In the genomic region with DNA sequence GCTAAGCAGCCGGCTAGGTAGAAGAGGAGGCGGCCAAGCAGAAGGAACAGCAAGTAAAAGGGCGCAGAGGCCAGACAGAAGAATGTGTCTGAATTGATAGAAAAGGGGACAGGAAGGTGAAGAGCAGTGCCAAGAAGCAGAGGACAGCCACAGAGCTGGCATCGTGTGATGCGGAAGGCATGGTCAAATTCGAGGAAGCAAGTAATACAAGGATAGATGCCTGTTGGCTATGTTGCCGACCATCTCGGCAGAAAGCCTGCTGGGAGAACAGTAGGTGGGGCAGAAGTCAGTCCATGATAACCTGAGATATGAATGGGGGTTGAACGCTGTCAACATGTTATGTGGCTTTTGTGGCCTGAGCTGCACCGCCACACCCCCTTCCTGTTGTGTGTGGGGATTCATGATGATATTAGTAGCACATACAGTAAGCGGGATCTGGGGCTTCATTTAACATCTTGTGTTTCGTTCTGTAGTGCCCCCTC, we compare ENCODE assay signal across 1 cellular context.
TF ChIP-seq lines count a peak whose summit lies in the region.

No MANE protein-coding gene starts in this region.

TF ChIP-seq in WTC11, 78 proteins besides CTCF, POLR2A, EP300 and RAD21 (continued from another document):
- TF ChIP-seq, protein P1, sequence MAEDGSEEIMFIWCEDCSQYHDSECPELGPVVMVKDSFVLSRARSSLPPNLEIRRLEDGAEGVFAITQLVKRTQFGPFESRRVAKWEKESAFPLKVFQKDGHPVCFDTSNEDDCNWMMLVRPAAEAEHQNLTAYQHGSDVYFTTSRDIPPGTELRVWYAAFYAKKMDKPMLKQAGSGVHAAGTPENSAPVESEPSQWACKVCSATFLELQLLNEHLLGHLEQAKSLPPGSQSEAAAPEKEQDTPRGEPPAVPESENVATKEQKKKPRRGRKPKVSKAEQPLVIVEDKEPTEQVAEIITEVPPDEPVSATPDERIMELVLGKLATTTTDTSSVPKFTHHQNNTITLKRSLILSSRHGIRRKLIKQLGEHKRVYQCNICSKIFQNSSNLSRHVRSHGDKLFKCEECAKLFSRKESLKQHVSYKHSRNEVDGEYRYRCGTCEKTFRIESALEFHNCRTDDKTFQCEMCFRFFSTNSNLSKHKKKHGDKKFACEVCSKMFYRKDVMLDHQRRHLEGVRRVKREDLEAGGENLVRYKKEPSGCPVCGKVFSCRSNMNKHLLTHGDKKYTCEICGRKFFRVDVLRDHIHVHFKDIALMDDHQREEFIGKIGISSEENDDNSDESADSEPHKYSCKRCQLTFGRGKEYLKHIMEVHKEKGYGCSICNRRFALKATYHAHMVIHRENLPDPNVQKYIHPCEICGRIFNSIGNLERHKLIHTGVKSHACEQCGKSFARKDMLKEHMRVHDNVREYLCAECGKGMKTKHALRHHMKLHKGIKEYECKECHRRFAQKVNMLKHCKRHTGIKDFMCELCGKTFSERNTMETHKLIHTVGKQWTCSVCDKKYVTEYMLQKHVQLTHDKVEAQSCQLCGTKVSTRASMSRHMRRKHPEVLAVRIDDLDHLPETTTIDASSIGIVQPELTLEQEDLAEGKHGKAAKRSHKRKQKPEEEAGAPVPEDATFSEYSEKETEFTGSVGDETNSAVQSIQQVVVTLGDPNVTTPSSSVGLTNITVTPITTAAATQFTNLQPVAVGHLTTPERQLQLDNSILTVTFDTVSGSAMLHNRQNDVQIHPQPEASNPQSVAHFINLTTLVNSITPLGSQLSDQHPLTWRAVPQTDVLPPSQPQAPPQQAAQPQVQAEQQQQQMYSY (CRISPR knock-in tag; IDR thresholded peaks at IDR 0.05): no peak
- TF ChIP-seq ZNF317 (CRISPR knock-in tag; IDR thresholded peaks at IDR 0.05; ENCODE audit: borderline replicate concordance, low read depth) (no peak), ZNF532 (CRISPR knock-in tag; IDR thresholded peaks at IDR 0.05; ENCODE audit: borderline replicate concordance) (no peak), ZNF416 (CRISPR knock-in tag; IDR thresholded peaks at IDR 0.05) (no peak), ATF6 (CRISPR knock-in tag; IDR thresholded peaks at IDR 0.05) (no peak), ZNF512 (CRISPR knock-in tag; IDR thresholded peaks at IDR 0.05; ENCODE audit: borderline replicate concordance) (no peak)
